In genomic region chr1:21939650-21940374, GRCh38 we compare ENCODE assay signal across 9 cellular contexts. TPM values are rescaled to one million over a fixed set of nuclear protein-coding genes. Genes with fewer than 3 reads are reported as not detected.
DNase-seq lines count a peak whose midpoint lies in the region; ATAC-seq, FAIRE-seq and TF ChIP-seq lines count a peak whose summit lies in the region.
"Had no signal": no experiment of that assay in that cellular context is flagged by ENCODE, and none has a peak within 500 bp of the region (broad histone marks: within the 10 kb centered on the region; RNA-seq: fewer than 3 reads in every experiment).

No MANE protein-coding gene starts in this region.

- no peak overlapping the region for H3K4me3 ChIP-seq in A549
- H3K4me3 ChIP-seq in sigmoid colon, result no peak overlapping the region

- intact Hi-C loops in activated B cell treated with CpG ODN at 0.5 μM for 24 hours (cut with micrococcal nuclease) (loop anchor here (10.0 kb wide), 2 partner anchors 75 to 125 kb away; partner anchors contain the start of gene LDLRAD2), left cardiac atrium (cut with DNase I) (no loop called here), sigmoid colon (cut with DNase I) (loop anchor here (10.0 kb wide), 2 partner anchors 75 to 605 kb away; no protein-coding TSS in a partner anchor)

- H3K27ac Mint-ChIP-seq in activated B cell treated with CpG ODN at 0.5 μM for 24 hours, result no peak overlapping the region
- H3K27ac Mint-ChIP-seq: activated naive CD4-positive, alpha-beta T cell treated with anti-CD3 and anti-CD28 coated beads, Interleukin-2, amount 50 U/mL, for 24 hours had no signal

- POLR2A ChIA-PET in A549 (lab: Yijun Ruan, JAX) (no interaction called here), activated B cell treated with CpG ODN at 0.5 μM for 24 hours (lab: Charles Lee) (interaction anchor here (2.0 kb wide), 1 partner anchor 86 kb away, joined by 5 read pairs; no protein-coding TSS in a partner anchor)

- H3K4me2 ChIP-seq in A549, result peak overlapping the region; percentile 53

- no peaks in the 10 kb centered on the region for H3K27me3 ChIP-seq in sigmoid colon

- no peak for TF ChIP-seq RAD21 in A549 (conservative IDR thresholded peaks at IDR 0.05 in 1 of 2, IDR thresholded peaks at IDR 0.05 in 1 of 2)

- no peaks in the 10 kb centered on the region for H3K9me3 ChIP-seq in A549
- no peaks in the 10 kb centered on the region for H3K9me3 ChIP-seq in sigmoid colon

- H3K36me3 ChIP-seq in sigmoid colon, result no peaks in the 10 kb centered on the region

- H3K27ac ChIP-seq in A549 (peak overlapping the region; percentile 96 to 100), sigmoid colon (peak overlapping the region; percentile 92 to 99 (median 96))

- peaks cover 19% of the 10 kb centered on the region for H3K27me3 Mint-ChIP-seq in activated B cell treated with CpG ODN at 0.5 μM for 24 hours
- H3K27me3 Mint-ChIP-seq: activated naive CD4-positive, alpha-beta T cell treated with anti-CD3 and anti-CD28 coated beads, Interleukin-2, amount 50 U/mL, for 24 hours had no signal

- CTCF ChIA-PET in A549 (lab: Yijun Ruan, JAX) (interaction anchor here (0.6 to 2.7 kb wide), 13 partner anchors 8 to 509 kb away, joined by 3 to 21 read pairs (median 3); no protein-coding TSS in a partner anchor), activated B cell treated with CpG ODN at 0.5 μM for 24 hours (lab: Charles Lee) (no interaction called here)

- FAIRE-seq in A549 (lab: Jason Lieb, UNC), result no peak

- H3K4me1 Mint-ChIP-seq in activated B cell treated with CpG ODN at 0.5 μM for 24 hours, result peaks cover 7% of the 10 kb centered on the region

- no peak for TF ChIP-seq EP300 in A549 (IDR thresholded peaks at IDR 0.05)
- TF ChIP-seq EP300 in sigmoid colon (IDR thresholded peaks at IDR 0.05), result peak in 1 of 4 donors; percentile 14

- TF ChIP-seq CTCF in A549 (IDR thresholded peaks at IDR 0.05) (peak; percentile 18; the same call in 2 of the 3 replicates), activated B cell treated with CpG ODN at 0.5 μM for 24 hours (IDR thresholded peaks at IDR 0.05) (no peak), sigmoid colon (IDR thresholded peaks at IDR 0.05) (peak in 2 of 4 experiments; percentile 59 to 69)

- H3K9me3 Mint-ChIP-seq in activated B cell treated with CpG ODN at 0.5 μM for 24 hours, result no peaks in the 10 kb centered on the region
- H3K9me3 Mint-ChIP-seq: activated naive CD4-positive, alpha-beta T cell treated with anti-CD3 and anti-CD28 coated beads, Interleukin-2, amount 50 U/mL, for 24 hours had no signal

- H3K36me3 Mint-ChIP-seq in activated B cell treated with CpG ODN at 0.5 μM for 24 hours (ENCODE audit: low read depth), result peaks cover 1% of the 10 kb centered on the region
- H3K36me3 Mint-ChIP-seq: activated naive CD4-positive, alpha-beta T cell treated with anti-CD3 and anti-CD28 coated beads, Interleukin-2, amount 50 U/mL, for 24 hours had no signal

- peaks cover 44% of the 10 kb centered on the region for H3K4me1 ChIP-seq in A549
- H3K4me1 ChIP-seq in sigmoid colon, result peaks cover 3 to 86% (median 81%) of the 10 kb centered on the region in 4 donors

- DNase-seq in A549 (ENCODE audit: low read depth in 1 of 2, low spot score in 1 of 2) (peak; percentile 65 to 89), HS-5 (ENCODE audit: low read depth) (peak; percentile 86), activated B cell treated with CpG ODN at 0.5 μM for 24 hours (no peak), left cardiac atrium (peak; percentile 93), sigmoid colon (peak; percentile 96), activated gamma-delta T cell (lab: John Stamatoyannopoulos, UW) (no peak), NCI-H2107 (lab: John Stamatoyannopoulos, UW) (no peak)

- H3K4me3 Mint-ChIP-seq in activated B cell treated with CpG ODN at 0.5 μM for 24 hours, result peak overlapping the region; percentile 32
- H3K4me3 Mint-ChIP-seq: activated naive CD4-positive, alpha-beta T cell treated with anti-CD3 and anti-CD28 coated beads, Interleukin-2, amount 50 U/mL, for 24 hours had no signal

- peak in 1 of 2 experiments; percentile 60; a peak in 3 of 6 replicates for ATAC-seq in A549
- no peak for ATAC-seq in activated B cell treated with CpG ODN at 0.5 μM for 24 hours (ENCODE audit: low read depth)
- ATAC-seq in left cardiac atrium, result peak; percentile 22 to 32
- no peak for ATAC-seq in HG02623 (IDR thresholded peaks at IDR 0.05; ENCODE audit: unreplicated experiment)

- TF ChIP-seq POLR2A in A549 (IDR thresholded peaks at IDR 0.05; ENCODE audit: low read length) (no peak), sigmoid colon (IDR thresholded peaks at IDR 0.05) (no peak)

- WGBS in A549 (ENCODE audit: missing lambda C conversion rate), result 25% methylated on average over 8 of the region's 9 CpGs
- 39 to 41% methylated on average over 9 of the region's 9 CpGs for WGBS in sigmoid colon, 2 donors

TF ChIP-seq in A549, 52 proteins besides CTCF, POLR2A, EP300 and RAD21:
- TF ChIP-seq CBX2 (IDR thresholded peaks at IDR 0.05; ENCODE audit: borderline replicate concordance, low read depth) (no peak), KDM5A (IDR thresholded peaks at IDR 0.05) (no peak), FOSB (CRISPR knock-in tag; IDR thresholded peaks at IDR 0.05) (no peak), RFX5 (IDR thresholded peaks at IDR 0.05) (no peak), ZSCAN20 (CRISPR knock-in tag; IDR thresholded peaks at IDR 0.05) (no peak), HDAC2 (IDR thresholded peaks at IDR 0.05) (no peak), RNF2 (IDR thresholded peaks at IDR 0.05; ENCODE audit: borderline replicate concordance, low read depth) (no peak), SREBF2 (IDR thresholded peaks at IDR 0.05) (no peak), NFE2L2 (conservative IDR thresholded peaks at IDR 0.05; ENCODE audit: low read length) (no peak), ESRRA (IDR thresholded peaks at IDR 0.05; ENCODE audit: borderline replicate concordance, low read length) (no peak), HOXA7 (CRISPR knock-in tag; IDR thresholded peaks at IDR 0.05) (no peak), HOXB5 (CRISPR knock-in tag; IDR thresholded peaks at IDR 0.05) (peak; percentile 80; the same call in 1 of the 2 replicates), ZNF302 (CRISPR knock-in tag; IDR thresholded peaks at IDR 0.05) (no peak), MAFK (IDR thresholded peaks at IDR 0.05; ENCODE audit: partially characterized antibody) (no peak), KDM1A (IDR thresholded peaks at IDR 0.05; ENCODE audit: low read depth) (no peak), MAX (IDR thresholded peaks at IDR 0.05) (peak; percentile 57; the same call in 1 of the 2 replicates), E2F6 (IDR thresholded peaks at IDR 0.05; ENCODE audit: borderline replicate concordance, low read depth) (no peak), EHMT2 (IDR thresholded peaks at IDR 0.05; ENCODE audit: low read depth) (no peak)

RNA-seq across cellular contexts. Expression of gene HSPG2, which starts 2.7 kb away (rescaled TPM):
- 7.0 and 8.3 TPM in 2 replicates for polyA plus RNA-seq in A549 (2011; rRNA removed)
- 26.3 and 36.6 TPM in 2 replicates for polyA plus RNA-seq in A549 (2012; cell fraction: cytosol; rRNA removed)
- polyA plus RNA-seq in A549 (2012; cell fraction: nucleus; rRNA removed), result 187 and 265 TPM in 2 replicates
- polyA plus RNA-seq in A549 (2017; fragmentation: RNase III; extraction: RNeasy Plus Mini Kit Qiagen cat#74134 plus additional on column Dnase treatment), result 42.7 to 51.6 TPM (median 43.5 TPM) in 3 replicates
- polyA minus RNA-seq in A549 (2011; rRNA and poly(A)+ RNA removed), result 16.1 and 26.1 TPM in 2 replicates
- 1.2 and 1.7 TPM in 2 replicates for total RNA-seq in activated B cell treated with CpG ODN at 0.5 μM for 24 hours
- total RNA-seq in left cardiac atrium, result 100 to 1,000 TPM; 307 to 608 TPM
- total RNA-seq in sigmoid colon, result 100 to 1,000 TPM in 3 of 4 donors, 10 to 100 TPM in 1; 66.3 to 761 (median 213) TPM
- polyA plus RNA-seq in sigmoid colon, result 100 to 1,000 TPM in 1 of 3 donors, 10 to 100 TPM in 1, 1 to 10 TPM in 1; 6.0 to 104 (median 10.4) TPM

RNA-seq across cellular contexts. Expression of gene CELA3B, which starts 37.0 kb away (rescaled TPM):
- not detected in 2 replicates for polyA plus RNA-seq in A549 (2011; rRNA removed)
- not detected in 2 replicates for polyA plus RNA-seq in A549 (2012; cell fraction: cytosol; rRNA removed)
- polyA plus RNA-seq in A549 (2012; cell fraction: nucleus; rRNA removed), result not detected in 2 replicates
- not detected in 3 replicates for polyA plus RNA-seq in A549 (2017; fragmentation: RNase III; extraction: RNeasy Plus Mini Kit Qiagen cat#74134 plus additional on column Dnase treatment)
- polyA minus RNA-seq in A549 (2011; rRNA and poly(A)+ RNA removed), result not detected in 2 replicates
- total RNA-seq in activated B cell treated with CpG ODN at 0.5 μM for 24 hours, result not detected in 2 replicates
- total RNA-seq in left cardiac atrium, result not detected
- total RNA-seq in sigmoid colon, result not detected
- polyA plus RNA-seq in sigmoid colon, result 1 to 10 TPM in 2 of 3 donors, under 1 TPM in 1; 0.20 to 6.9 (median 6.0) TPM

Comparison
In these comparisons a context has a peak if more than half of its experiments do, and no peak if none do; other contexts are left out.
1. ATAC-seq: peak in left cardiac atrium (2 of 2); none in activated B cell treated with CpG ODN at 0.5 μM for 24 hours (single experiment) and HG02623 (single experiment).
2. DNase-seq: peak in A549 (2 of 2), HS-5 (single experiment), left cardiac atrium (single experiment) and sigmoid colon (single experiment); none in activated B cell treated with CpG ODN at 0.5 μM for 24 hours (single experiment), activated gamma-delta T cell (single experiment) and NCI-H2107 (single experiment).
3. RNA of gene HSPG2, which starts 2.7 kb away (total RNA-seq): 307 to 608 TPM in left cardiac atrium and 66.3 to 761 TPM in sigmoid colon; 1.2 to 1.7 TPM in activated B cell treated with CpG ODN at 0.5 μM for 24 hours; every median in the first group is over 10 times any median in the second.
4. intact Hi-C loops: an anchor here in activated B cell treated with CpG ODN at 0.5 μM for 24 hours (10.0 kb wide) and sigmoid colon (10.0 kb wide); none called in left cardiac atrium.